8 cellular contexts compared by ENCODE assay signal in genomic region chr2:3535794-3536681, GRCh38. TPM values are rescaled to one million over a fixed set of nuclear protein-coding genes. Genes with fewer than 3 reads are reported as not detected.
DNase-seq lines count a peak whose midpoint lies in the region; ATAC-seq and TF ChIP-seq lines count a peak whose summit lies in the region.

No MANE protein-coding gene starts in this region.

- peaks cover 0 to 1% (median 0%) of the 10 kb centered on the region in 3 donors for H3K27me3 Mint-ChIP-seq in CD14-positive monocyte (ENCODE audit: low read depth in 3 of 3)
- no peaks in the 10 kb centered on the region for H3K27me3 Mint-ChIP-seq in activated T-helper 17 cell treated with anti-CD3 and anti-CD28 coated beads, Interleukin-2, amount 50 U/mL, for 72 hours

- H3K36me3 Mint-ChIP-seq in CD14-positive monocyte = peaks cover 21 to 24% of the 10 kb centered on the region in 2 donors
- H3K36me3 Mint-ChIP-seq in activated T-helper 17 cell treated with anti-CD3 and anti-CD28 coated beads, Interleukin-2, amount 50 U/mL, for 72 hours (ENCODE audit: low read depth) = peaks cover 21% of the 10 kb centered on the region

- no peak for TF ChIP-seq CTCF in CD14-positive monocyte (IDR thresholded peaks at IDR 0.05)

- intact Hi-C loops in CD14-positive monocyte (cut with micrococcal nuclease) (no loop called here), Right ventricle myocardium inferior (cut with DNase I) (no loop called here)

- peak overlapping the region; percentile 75 to 85 for H3K4me3 Mint-ChIP-seq in CD14-positive monocyte
- no peak overlapping the region for H3K4me3 Mint-ChIP-seq in activated T-helper 17 cell treated with anti-CD3 and anti-CD28 coated beads, Interleukin-2, amount 50 U/mL, for 72 hours

- H3K9me3 Mint-ChIP-seq in CD14-positive monocyte = peaks cover 0 to 5% (median 2%) of the 10 kb centered on the region in 7 donors
- no peaks in the 10 kb centered on the region for H3K9me3 Mint-ChIP-seq in activated T-helper 17 cell treated with anti-CD3 and anti-CD28 coated beads, Interleukin-2, amount 50 U/mL, for 72 hours

- ATAC-seq in HG03196 (IDR thresholded peaks at IDR 0.05; ENCODE audit: unreplicated experiment) (peak; percentile 47), Right ventricle myocardium inferior (peak; percentile 86), GM21367 (IDR thresholded peaks at IDR 0.05; ENCODE audit: unreplicated experiment) (no peak), HG03108 (IDR thresholded peaks at IDR 0.05; ENCODE audit: unreplicated experiment) (no peak)
- ATAC-seq in activated T-helper 17 cell treated with anti-CD3 and anti-CD28 coated beads, Interleukin-2, amount 50 U/mL, for 72 hours (replicated peaks) = peak; percentile 55

- no peak for DNase-seq in CD14-positive monocyte (ENCODE audit: low spot score)
- peak; percentile 78 for DNase-seq in Right ventricle myocardium inferior (ENCODE audit: missing footprints)
- peak; percentile 17 for DNase-seq in pons (ENCODE audit: low spot score)
- no peak for DNase-seq in activated CD4-positive, CD25-positive, alpha-beta regulatory T cell (lab: John Stamatoyannopoulos, UW)

- peak overlapping the region; percentile 1 to 91 (median 68) for H3K27ac Mint-ChIP-seq in CD14-positive monocyte
- H3K27ac Mint-ChIP-seq in activated T-helper 17 cell treated with anti-CD3 and anti-CD28 coated beads, Interleukin-2, amount 50 U/mL, for 72 hours = peak overlapping the region; percentile 22

- peaks cover 9% of the 10 kb centered on the region for H3K4me1 Mint-ChIP-seq in CD14-positive monocyte
- no peaks in the 10 kb centered on the region for H3K4me1 Mint-ChIP-seq in activated T-helper 17 cell treated with anti-CD3 and anti-CD28 coated beads, Interleukin-2, amount 50 U/mL, for 72 hours

RNA-seq across cellular contexts. Expression of gene ADI1, which starts 16.7 kb away (rescaled TPM):
- polyA plus RNA-seq in CD14-positive monocyte = 10 to 100 TPM; 79.3 to 89.1 TPM
- 10 to 100 TPM; 25.8 to 26.0 TPM for total RNA-seq in activated T-helper 17 cell treated with anti-CD3 and anti-CD28 coated beads, Interleukin-2, amount 50 U/mL, for 72 hours
- 160 TPM for total RNA-seq in Right ventricle myocardium inferior

RNA-seq across cellular contexts. Expression of gene RNASEH1, which starts 22.1 kb away (rescaled TPM):
- polyA plus RNA-seq in CD14-positive monocyte = 10 to 100 TPM; 14.2 to 16.4 TPM
- total RNA-seq in activated T-helper 17 cell treated with anti-CD3 and anti-CD28 coated beads, Interleukin-2, amount 50 U/mL, for 72 hours = 10 to 100 TPM; 10.3 to 31.7 TPM
- 20.9 TPM for total RNA-seq in Right ventricle myocardium inferior

RNA-seq across cellular contexts. Expression of gene RPS7, which starts 39.0 kb away (rescaled TPM):
- 100 to 1,000 TPM; 510 to 608 TPM for polyA plus RNA-seq in CD14-positive monocyte
- 1,000 to 10,000 TPM; 1,635 to 1,848 TPM for total RNA-seq in activated T-helper 17 cell treated with anti-CD3 and anti-CD28 coated beads, Interleukin-2, amount 50 U/mL, for 72 hours
- 657 TPM for total RNA-seq in Right ventricle myocardium inferior

RNA-seq across cellular contexts. Expression of gene COLEC11, which starts 58.9 kb away (rescaled TPM):
- not detected for polyA plus RNA-seq in CD14-positive monocyte
- under 1 TPM in 1 of 2 donors, not detected in 1; 0.54 TPM for total RNA-seq in activated T-helper 17 cell treated with anti-CD3 and anti-CD28 coated beads, Interleukin-2, amount 50 U/mL, for 72 hours
- 1.9 TPM for total RNA-seq in Right ventricle myocardium inferior

Comparison
In these comparisons a context has a peak if more than half of its experiments do, and no peak if none do; other contexts are left out.
1. DNase-seq: peak in Right ventricle myocardium inferior (single experiment) and pons (single experiment); none in CD14-positive monocyte (single experiment) and activated CD4-positive, CD25-positive, alpha-beta regulatory T cell (0 of 4).
2. ATAC-seq: peak in HG03196 (single experiment), activated T-helper 17 cell treated with anti-CD3 and anti-CD28 coated beads, Interleukin-2, amount 50 U/mL, for 72 hours (single experiment) and Right ventricle myocardium inferior (single experiment); none in GM21367 (single experiment) and HG03108 (single experiment).